In genomic region chr15:61227269-61228024, GRCh38 we compare ENCODE assay signal across 9 cellular contexts. TPM values are rescaled to one million over a fixed set of nuclear protein-coding genes. Genes with fewer than 3 reads are reported as not detected.
DNase-seq lines count a peak whose midpoint lies in the region; ATAC-seq and TF ChIP-seq lines count a peak whose summit lies in the region.
"Had no signal": no experiment of that assay in that cellular context is flagged by ENCODE, and none has a peak within 500 bp of the region (broad histone marks: within the 10 kb centered on the region; RNA-seq: fewer than 3 reads in every experiment).

No MANE protein-coding gene starts in this region.

- H3K9me3 ChIP-seq in duodenal mucosa (ENCODE audit: control insufficient read depth in 1 of 2, low read length in 2 of 2) (no peaks in the 10 kb centered on the region), lower lobe of right lung (no peaks in the 10 kb centered on the region), upper lobe of left lung (no peaks in the 10 kb centered on the region)

- intact Hi-C loops in lower lobe of right lung (cut with DNase I), result no loop called here

- H3K4me3 ChIP-seq in duodenal mucosa (ENCODE audit: low read depth in 1 of 2, low read length in 2 of 2) (peak overlapping the region; percentile 62 to 64), lower lobe of right lung (peak overlapping the region; percentile 63), upper lobe of left lung (peak overlapping the region; percentile 13 to 60 (median 57))

- no peak for TF ChIP-seq POLR2A in upper lobe of left lung (IDR thresholded peaks at IDR 0.05)

- TF ChIP-seq CTCF in lower lobe of right lung (IDR thresholded peaks at IDR 0.05), result no peak
- TF ChIP-seq CTCF in upper lobe of left lung (IDR thresholded peaks at IDR 0.05), result no peak
- TF ChIP-seq CTCF in GM13977 (IDR thresholded peaks at IDR 0.05; ENCODE audit: extremely low read depth, insufficient read depth, missing control alignments), result no peak

- H3K4me1 ChIP-seq in duodenal mucosa (ENCODE audit: control insufficient read depth in 1 of 2, insufficient read depth in 2 of 2, low read length in 2 of 2) (peaks cover 0 to 11% of the 10 kb centered on the region in 2 donors), lower lobe of right lung (no peaks in the 10 kb centered on the region), upper lobe of left lung (peaks cover 0 to 25% (median 8%) of the 10 kb centered on the region in 4 donors)

- WGBS in upper lobe of left lung, 2 donors, result 1% methylated on average over 38 to 40 of the region's 40 CpGs

- peaks cover 23 to 46% of the 10 kb centered on the region in 2 donors for H3K27me3 ChIP-seq in duodenal mucosa (ENCODE audit: control insufficient read depth in 1 of 2, insufficient read depth in 2 of 2, low read length in 2 of 2)
- H3K27me3 ChIP-seq in lower lobe of right lung (ENCODE audit: low read depth), result peaks cover 29% of the 10 kb centered on the region
- H3K27me3 ChIP-seq in upper lobe of left lung, result peaks cover 0 to 3% (median 0%) of the 10 kb centered on the region in 4 donors

- no peak overlapping the region for H3K9ac ChIP-seq in duodenal mucosa (ENCODE audit: low read depth in 1 of 2, low read length in 2 of 2)

- TF ChIP-seq EP300 in upper lobe of left lung (IDR thresholded peaks at IDR 0.05), result no peak

- H3K36me3 ChIP-seq in duodenal mucosa (ENCODE audit: control insufficient read depth in 1 of 2, insufficient read depth in 2 of 2, low read length in 2 of 2) (no peaks in the 10 kb centered on the region), lower lobe of right lung (no peaks in the 10 kb centered on the region), upper lobe of left lung (no peaks in the 10 kb centered on the region)

- ATAC-seq in lower lobe of right lung (peak; percentile 57 to 74), upper lobe of left lung (ENCODE audit: low FRiP score in 2 of 2) (peak in 1 of 2 donors; percentile 59)

- in situ Hi-C loops in GM13977 (cut with MboI; ENCODE audit: low pct_unique_long_range_greater_than_20kb, low sequenced_read_pairs, unreplicated experiment), result no loop called here

- H3K27ac ChIP-seq in duodenal mucosa (ENCODE audit: low read depth, low read length), result no peak overlapping the region
- H3K27ac ChIP-seq in lower lobe of right lung, result no peak overlapping the region
- H3K27ac ChIP-seq in upper lobe of left lung, result no peak overlapping the region

- peak; percentile 7 for DNase-seq in NCI-H2227 (lab: John Stamatoyannopoulos, UW; ENCODE audit: unreplicated experiment)
- no peak for DNase-seq in NCI-H2227 treated with DMSO at 0.1 percent for 48 hours (lab: John Stamatoyannopoulos, UW)
- DNase-seq in NCI-H345 treated with DMSO at 0.1 percent for 48 hours (lab: John Stamatoyannopoulos, UW; ENCODE audit: unreplicated experiment), result peak; percentile 7
- DNase-seq in lower lobe of right lung, result no peak
- DNase-seq in upper lobe of left lung, result peak in 1 of 2 donors; percentile 76
- no peak for DNase-seq in hippocampal formation (lab: John Stamatoyannopoulos, UW)
- no peak for DNase-seq in GM13977 (ENCODE audit: low spot score)
- DNase-seq: DND-41 had no signal

RNA-seq across cellular contexts. Expression of gene RORA, which starts 1.7 kb away (rescaled TPM):
- 27.6 TPM for total RNA-seq in lower lobe of right lung
- total RNA-seq in upper lobe of left lung, result 10 to 100 TPM; 25.9 to 84.9 (median 41.5) TPM

Comparison
In these comparisons a context has a peak if more than half of its experiments do, and no peak if none do; other contexts are left out.
1. DNase-seq: peak in NCI-H2227 (single experiment) and NCI-H345 treated with DMSO at 0.1 percent for 48 hours (single experiment); none in NCI-H2227 treated with DMSO at 0.1 percent for 48 hours (single experiment), lower lobe of right lung (single experiment), hippocampal formation (0 of 2) and GM13977 (single experiment).
2. Peak in every context shown above with its lines, with median percentiles within 50 percentile points of each other: H3K4me3 ChIP-seq.